14 cellular contexts compared by ENCODE assay signal in the genomic region with DNA sequence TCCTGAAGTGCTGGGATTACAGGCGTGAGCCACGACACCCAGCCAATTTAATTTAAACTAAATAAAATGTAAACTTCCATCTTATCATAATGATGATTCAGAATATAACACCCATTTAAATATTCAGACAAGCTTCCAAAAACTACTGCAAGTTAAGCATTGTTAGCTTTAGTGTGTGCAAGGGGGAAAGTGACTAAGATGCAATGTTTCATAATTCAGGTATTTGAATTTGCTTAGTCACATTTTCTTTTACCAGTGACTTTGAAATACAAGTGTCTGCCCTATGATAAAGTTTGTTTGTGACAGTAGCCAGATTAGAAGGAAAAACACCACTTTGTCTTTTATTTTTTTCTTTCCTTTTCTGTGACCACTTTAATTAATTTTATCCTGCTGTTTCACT. TPM values are rescaled to one million over a fixed set of nuclear protein-coding genes. Genes with fewer than 3 reads are reported as not detected.
A peak's percentile ranks its signal among the peaks of the same experiment; 100 is the strongest.
DNase-seq lines count a peak whose midpoint lies in the region; ATAC-seq and TF ChIP-seq lines count a peak whose summit lies in the region.
"Had no signal": no experiment of that assay in that cellular context is flagged by ENCODE, and none has a peak within 500 bp of the region (broad histone marks: within the 10 kb centered on the region; RNA-seq: fewer than 3 reads in every experiment).

No MANE protein-coding gene starts in this region.

- H3K36me3 ChIP-seq in transverse colon = no peaks in the 10 kb centered on the region
- H3K36me3 ChIP-seq: esophagus squamous epithelium had no signal

- DNase-seq in AG08396 (ENCODE audit: low spot score) = peak; percentile 40
- DNase-seq in HPDE6-E6E7 (ENCODE audit: extremely low spot score) = peak; percentile 58
- DNase-seq in amniotic epithelial cell (ENCODE audit: low read depth) = peak; percentile 85
- DNase-seq in fibroblast of villous mesenchyme (ENCODE audit: low read depth) = peak; percentile 56
- no peak for DNase-seq in transverse colon
- no peak for DNase-seq in activated T-cell treated with anti-CD3 and anti-CD28 coated beads for 4 hours
- DNase-seq: activated CD4-positive, alpha-beta memory T cell treated with anti-CD3 and anti-CD28 coated beads, Interleukin-2, amount 10 ng/mL, durations not matched to agents 7 days and 5 days; activated gamma-delta T cell treated with Interleukin-2 at 50 U/mL for 16 hours; esophagus squamous epithelium; left cardiac atrium; natural killer cell; stimulated activated naive CD8-positive, alpha-beta T cell treated with anti-CD3 and anti-CD28 coated beads, Interleukin-15, amount 100 ng/mL, for 72 hours had no signal

- no peak for TF ChIP-seq POLR2A in transverse colon (IDR thresholded peaks at IDR 0.05)

- peaks cover 0 to 7% (median 0%) of the 10 kb centered on the region in 4 donors for H3K4me1 ChIP-seq in transverse colon

- in situ Hi-C loops in transverse colon (cut with MboI; ENCODE audit: low pct_ligation_motif_present in 1 of 4, low pct_unique_long_range_greater_than_20kb in 1 of 4, low sequenced_read_pairs in 3 of 4) = no loop called here

- H3K27me3 ChIP-seq in transverse colon = peaks cover 4% of the 10 kb centered on the region

- H3K4me3 ChIP-seq in fibroblast of villous mesenchyme (ENCODE audit: low read depth, low read length) (no peak overlapping the region), transverse colon (no peak overlapping the region)
- H3K4me3 ChIP-seq: esophagus squamous epithelium had no signal

- no peak for TF ChIP-seq CTCF in fibroblast of villous mesenchyme (IDR thresholded peaks at IDR 0.05; ENCODE audit: insufficient read depth, low read depth, low read length)
- no peak for TF ChIP-seq CTCF in transverse colon (IDR thresholded peaks at IDR 0.05)

- intact Hi-C loops in transverse colon (cut with DNase I; ENCODE audit: low total_unique reads) = no loop called here

- WGBS in transverse colon (ENCODE audit: low coverage in 1 of 2), 2 donors = 80 to 96% methylated on average over 1 to 2 of the region's 2 CpGs

- no peak for TF ChIP-seq EP300 in transverse colon (IDR thresholded peaks at IDR 0.05; ENCODE audit: low read depth)

- H3K9me3 ChIP-seq in transverse colon = no peaks in the 10 kb centered on the region
- H3K9me3 ChIP-seq: esophagus squamous epithelium had no signal

- no peak for ATAC-seq in GM19452 (IDR thresholded peaks at IDR 0.05; ENCODE audit: unreplicated experiment)
- ATAC-seq in HG02610 (IDR thresholded peaks at IDR 0.05; ENCODE audit: unreplicated experiment) = no peak
- ATAC-seq: left cardiac atrium; natural killer cell; stimulated activated naive CD8-positive, alpha-beta T cell treated with anti-CD3 and anti-CD28 coated beads, Interleukin-15, amount 100 ng/mL, for 72 hours had no signal

- no peak overlapping the region for H3K27ac ChIP-seq in transverse colon
- H3K27ac ChIP-seq: esophagus squamous epithelium had no signal

RNA-seq across cellular contexts. Expression of gene CFAP54, which starts 2.2 kb away (rescaled TPM):
- total RNA-seq in fibroblast of villous mesenchyme (0.86 and 0.97 TPM in 2 replicates), transverse colon (10 to 100 TPM in 1 of 4 donors, 1 to 10 TPM in 1, under 1 TPM in 1, not detected in 1; 0.14 to 22.3 (median 2.1) TPM)

Comparison
In these comparisons a context has a peak if more than half of its experiments do, and no peak if none do; other contexts are left out.
1. DNase-seq: peak in AG08396 (single experiment), HPDE6-E6E7 (single experiment), amniotic epithelial cell (single experiment) and fibroblast of villous mesenchyme (single experiment); none in transverse colon (single experiment) and activated T-cell treated with anti-CD3 and anti-CD28 coated beads for 4 hours (single experiment).